Comparison of ENCODE assay signal across 18 cellular contexts in the genomic region with DNA sequence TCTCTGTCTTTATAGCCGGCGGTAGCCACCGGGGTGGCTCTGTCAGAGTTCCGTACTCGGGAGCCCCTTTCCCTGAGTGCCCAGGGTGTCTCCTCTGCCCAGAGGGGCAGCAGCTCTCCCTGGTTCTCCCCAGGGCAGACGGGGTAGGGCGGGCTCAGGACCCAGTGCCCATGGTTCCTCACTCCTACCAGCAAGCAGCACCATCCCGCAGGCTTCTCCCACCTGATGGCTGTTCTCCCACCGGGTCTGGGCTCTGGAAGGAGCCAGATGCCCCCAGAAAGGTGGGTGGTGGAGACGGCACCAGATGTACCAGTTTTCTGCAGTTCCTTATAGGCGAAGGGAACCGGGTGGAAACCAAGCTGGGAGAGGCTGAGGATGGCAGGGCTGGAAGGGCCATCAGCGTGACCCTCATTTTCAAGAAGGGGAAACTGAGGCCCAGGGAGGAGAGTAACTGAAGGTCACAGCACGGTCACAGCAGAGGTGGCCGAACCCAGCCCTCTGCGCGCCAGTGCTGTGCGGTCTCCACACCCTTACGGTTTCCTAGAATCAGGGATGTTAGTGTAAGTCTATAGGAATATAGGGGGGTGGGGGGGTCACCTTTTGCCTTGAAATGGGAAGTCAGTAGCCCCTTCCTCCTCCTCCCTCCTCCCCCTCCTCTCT.
A peak's percentile ranks its signal among the peaks of the same experiment; 100 is the strongest.
DNase-seq lines count a peak whose midpoint lies in the region; ATAC-seq, FAIRE-seq and TF ChIP-seq lines count a peak whose summit lies in the region.
"Had no signal": no experiment of that assay in that cellular context is flagged by ENCODE, and none has a peak within 500 bp of the region (broad histone marks: within the 10 kb centered on the region; RNA-seq: fewer than 3 reads in every experiment).

No MANE protein-coding gene starts in this region.

- no peak overlapping the region for H4K91ac ChIP-seq in H1 (replicated peaks; ENCODE audit: insufficient read length, low read length)
- H4K91ac ChIP-seq in neuronal stem cell (ENCODE audit: low read depth, low read length, poor library complexity): no peak overlapping the region

- H3K27me3 ChIP-seq in right cardiac atrium (ENCODE audit: control insufficient read depth, insufficient read depth) (no peaks in the 10 kb centered on the region), right atrium auricular region (no peaks in the 10 kb centered on the region), H1 (replicated peaks in 1 of 4; ENCODE audit: control insufficient read depth in 3 of 4, extremely low read depth in 1 of 4, insufficient read depth in 3 of 4, low read length in 3 of 4) (peaks cover 0 to 2% (median 0%) of the 10 kb centered on the region in 4 experiments; a peak in 1 of 7 replicates), neuronal stem cell (ENCODE audit: control insufficient read depth in 3 of 3, insufficient read depth in 3 of 3, low read depth in 1 of 3, low read length in 3 of 3) (peaks cover 0 to 3% (median 0%) of the 10 kb centered on the region in 3 experiments)
- H3K27me3 ChIP-seq: BLaER1 had no signal

- H3K79me1 ChIP-seq in H1 (ENCODE audit: low read depth, low read length): no peaks in the 10 kb centered on the region
- H3K79me1 ChIP-seq in neuronal stem cell (ENCODE audit: low read depth, low read length): no peaks in the 10 kb centered on the region

- 96% methylated on average over 19 of the region's 19 CpGs for WGBS in right cardiac atrium
- 87% methylated on average over 17 of the region's 19 CpGs; no CpG with 5 or more reads in 1 of the 2 experiments for WGBS in H1 (ENCODE audit: extremely low coverage in 1 of 2, insufficient coverage in 1 of 2, insufficient read length in 1 of 2, insufficient replicate concordance in 2 of 2, low coverage in 1 of 2, low lambda C conversion rate in 2 of 2, missing lambda C conversion rate in 1 of 2), 2 experiments
- no CpG with 5 or more reads among the region's 19 CpGs for WGBS in neuronal stem cell (ENCODE audit: extremely low coverage in 2 of 2, insufficient read length in 2 of 2, insufficient replicate concordance in 1 of 2), 2 donors

- H2BK15ac ChIP-seq in H1 (ENCODE audit: low read length): no peak overlapping the region
- peak overlapping the region; percentile 76 for H2BK15ac ChIP-seq in neuronal stem cell (ENCODE audit: low read length)

- H3K4ac ChIP-seq in H1 (replicated peaks; ENCODE audit: insufficient read length, low read depth, low read length): no peak overlapping the region
- no peak overlapping the region for H3K4ac ChIP-seq in neuronal stem cell (ENCODE audit: low read length)

- H3K4me2 ChIP-seq in H1 (ENCODE audit: insufficient read depth in 1 of 2, low read depth in 2 of 2, low read length in 2 of 2) (no peak overlapping the region), neuronal stem cell (ENCODE audit: insufficient read depth, low read length, poor library complexity, severe bottlenecking) (no peak overlapping the region)

- TF ChIP-seq CTCF in right atrium auricular region (IDR thresholded peaks at IDR 0.05) (no peak), H1 (IDR thresholded peaks at IDR 0.05; ENCODE audit: control extremely low read depth in 1 of 3, insufficient read depth in 1 of 3, low read depth in 1 of 3, low read length in 3 of 3) (no peak)

- H3K9me3 ChIP-seq in right cardiac atrium (ENCODE audit: control insufficient read depth, low read length) (no peaks in the 10 kb centered on the region), right atrium auricular region (no peaks in the 10 kb centered on the region), H1 (ENCODE audit: insufficient read depth in 2 of 2, low read depth in 1 of 2, low read length in 1 of 2) (no peaks in the 10 kb centered on the region), neuronal stem cell (replicated peaks in 1 of 2; ENCODE audit: control insufficient read depth in 2 of 2, insufficient read depth in 1 of 2, low read depth in 1 of 2, low read length in 2 of 2) (no peaks in the 10 kb centered on the region)
- H3K9me3 ChIP-seq: BLaER1, Caco-2 had no signal

- CTCF ChIA-PET in H1 (lab: Charles Lee; ENCODE audit: partially characterized antibody): interaction anchor here (0.8 kb wide), 1 partner anchor 548 kb away, joined by 4 read pairs; no protein-coding TSS in a partner anchor

- H2BK12ac ChIP-seq in H1 (ENCODE audit: low read depth, low read length) (no peak overlapping the region), neuronal stem cell (ENCODE audit: low read length) (no peak overlapping the region)

- peaks cover 0 to 5% of the 10 kb centered on the region in 2 experiments for H4K20me1 ChIP-seq in H1 (replicated peaks in 1 of 2; ENCODE audit: control insufficient read depth in 1 of 2, insufficient read depth in 2 of 2, low read length in 2 of 2)
- H4K20me1 ChIP-seq: BLaER1 had no signal

- H3K27ac ChIP-seq in right cardiac atrium (ENCODE audit: low read length) (no peak overlapping the region), right atrium auricular region (no peak overlapping the region), H1 (ENCODE audit: low read depth, low read length) (no peak overlapping the region), neuronal stem cell (replicated peaks; ENCODE audit: low read length) (no peak overlapping the region)
- H3K27ac ChIP-seq: BLaER1, C4-2B, GM23248 had no signal

- H3K79me2 ChIP-seq in H1 (ENCODE audit: control insufficient read depth in 1 of 2, insufficient read depth in 2 of 2, low read length in 2 of 2): no peaks in the 10 kb centered on the region

- H3K4me1 ChIP-seq in right cardiac atrium (ENCODE audit: control insufficient read depth, insufficient read depth, low read length): no peaks in the 10 kb centered on the region
- peaks cover 0 to 3% of the 10 kb centered on the region in 2 donors for H3K4me1 ChIP-seq in right atrium auricular region
- H3K4me1 ChIP-seq in H1 (replicated peaks in 1 of 4; ENCODE audit: control insufficient read depth in 3 of 4, insufficient read depth in 4 of 4, low read length in 3 of 4): no peaks in the 10 kb centered on the region
- no peaks in the 10 kb centered on the region for H3K4me1 ChIP-seq in neuronal stem cell (ENCODE audit: control insufficient read depth in 2 of 2, insufficient read depth in 1 of 2, low read depth in 1 of 2, low read length in 2 of 2)
- H3K4me1 ChIP-seq: Caco-2 had no signal

- no peak for TF ChIP-seq POLR2A in H1 (IDR thresholded peaks at IDR 0.05; ENCODE audit: control extremely low read depth in 1 of 2, low read depth in 2 of 2, low read length in 2 of 2)

- H3K9ac ChIP-seq in H1 (replicated peaks in 1 of 4; ENCODE audit: extremely low read depth in 1 of 4, low read depth in 3 of 4, low read length in 3 of 4) (no peak overlapping the region), neuronal stem cell (ENCODE audit: low read depth, low read length, poor library complexity) (no peak overlapping the region)
- H3K9ac ChIP-seq: BLaER1, GM23248 had no signal

- H3K4me3 ChIP-seq in right cardiac atrium (ENCODE audit: low read length) (no peak overlapping the region), right atrium auricular region (no peak overlapping the region), H1 (ENCODE audit: extremely low read depth in 1 of 4, insufficient read depth in 2 of 4, low read depth in 3 of 4, low read length in 4 of 4) (no peak overlapping the region), neuronal stem cell (ENCODE audit: low read length in 2 of 2) (no peak overlapping the region)
- H3K4me3 ChIP-seq: BLaER1, GM23248 had no signal

- no peak overlapping the region for H3K56ac ChIP-seq in H1 (replicated peaks; ENCODE audit: insufficient read length, low read depth, low read length)

- DNase-seq in right cardiac atrium (peak in 2 of 3 donors; percentile 3 to 35), right atrium auricular region (ENCODE audit: low spot score) (no peak), H1 (ENCODE audit: low read depth in 1 of 2, low spot score in 2 of 2) (no peak), neuronal stem cell (ENCODE audit: low spot score) (no peak), AG20443 (ENCODE audit: low spot score) (no peak)
- DNase-seq in stimulated activated CD8-positive, alpha-beta memory T cell treated with anti-CD3 and anti-CD28 coated beads, Interleukin-4, amount 100 ng/mL, for 48 hours: no peak
- DNase-seq: Caco-2; CD4-positive, CD25-positive, alpha-beta regulatory T cell; CD8-positive, alpha-beta T cell; DMS153; DND-41; GM23248; H9 had no signal

- no peak overlapping the region for H2BK5ac ChIP-seq in H1 (ENCODE audit: low read depth, low read length)
- H2BK5ac ChIP-seq in neuronal stem cell (ENCODE audit: low read length): no peak overlapping the region

- H3K36me3 ChIP-seq in right atrium auricular region: no peaks in the 10 kb centered on the region
- no peaks in the 10 kb centered on the region for H3K36me3 ChIP-seq in H1 (ENCODE audit: control insufficient read depth in 2 of 4, insufficient read depth in 4 of 4, low read length in 3 of 4)
- no peaks in the 10 kb centered on the region for H3K36me3 ChIP-seq in neuronal stem cell (replicated peaks in 1 of 2; ENCODE audit: control insufficient read depth in 2 of 2, insufficient read depth in 2 of 2, low read length in 2 of 2)

- intact Hi-C loops in right cardiac atrium (cut with DNase I): no loop called here

- H3K23ac ChIP-seq in H1 (ENCODE audit: insufficient read length) (no peak overlapping the region), neuronal stem cell (ENCODE audit: low read depth, low read length, poor library complexity) (no peak overlapping the region)

- TF ChIP-seq RAD21 in H1 (IDR thresholded peaks at IDR 0.05 in 1 of 2, conservative IDR thresholded peaks at IDR 0.05 in 1 of 2; ENCODE audit: low read depth in 2 of 2, low read length in 2 of 2): no peak

- H4K8ac ChIP-seq in H1 (ENCODE audit: extremely low read depth, insufficient read depth, low read length) (peak overlapping the region; percentile 25; the same call in 1 of the 2 replicates), neuronal stem cell (ENCODE audit: low read depth, low read length) (no peak overlapping the region)

- H3K23me2 ChIP-seq in H1 (ENCODE audit: low read depth, low read length): no peaks in the 10 kb centered on the region

- TF ChIP-seq EP300 in H1 (IDR thresholded peaks at IDR 0.05; ENCODE audit: borderline replicate concordance in 1 of 2, low read depth in 2 of 2, low read length in 2 of 2): no peak

- no peak for ATAC-seq in right cardiac atrium
- ATAC-seq: CD8-positive, alpha-beta T cell; HCT116 had no signal

- H2BK20ac ChIP-seq in H1 (ENCODE audit: low read length): no peak overlapping the region

- H2AK5ac ChIP-seq in H1 (ENCODE audit: low read depth, low read length) (no peak overlapping the region), neuronal stem cell (ENCODE audit: low read depth, low read length) (peak overlapping the region; percentile 89)

- no peak overlapping the region for H3K14ac ChIP-seq in H1 (ENCODE audit: insufficient read length)
- no peak overlapping the region for H3K14ac ChIP-seq in neuronal stem cell (ENCODE audit: low read length)

- FAIRE-seq in H1 (lab: Jason Lieb, UNC): no peak
- FAIRE-seq: G401.6, GM12892 had no signal

- H2BK120ac ChIP-seq in H1 (replicated peaks; ENCODE audit: low read depth, low read length) (no peak overlapping the region), neuronal stem cell (ENCODE audit: low read depth, low read length) (peak overlapping the region; percentile 72)

- H2AFZ ChIP-seq in H1 (ENCODE audit: low read length) (no peak overlapping the region), neuronal stem cell (ENCODE audit: low read length) (no peak overlapping the region)
- H2AFZ ChIP-seq: GM23248 had no signal

- H3K18ac ChIP-seq in H1 (ENCODE audit: extremely low read depth, low read length): no peak overlapping the region
- peak overlapping the region; percentile 60 for H3K18ac ChIP-seq in neuronal stem cell (ENCODE audit: low read length)

- H4K5ac ChIP-seq in H1 (ENCODE audit: insufficient read length, low read depth, low read length): no peak overlapping the region

- POLR2A ChIA-PET in H1 (lab: Charles Lee; ENCODE audit: partially characterized antibody): no interaction called here

Comparison
In these comparisons a context has a peak if more than half of its experiments do, and no peak if none do; other contexts are left out.
1. DNase-seq: peak in right cardiac atrium (2 of 3); none in right atrium auricular region (single experiment), H1 (0 of 2), neuronal stem cell (single experiment), AG20443 (single experiment) and stimulated activated CD8-positive, alpha-beta memory T cell treated with anti-CD3 and anti-CD28 coated beads, Interleukin-4, amount 100 ng/mL, for 48 hours (single experiment).